ENCODE assay signal across 19 cellular contexts in genomic region chr15:67009576-67010569, GRCh38. TPM values are rescaled to one million over a fixed set of nuclear protein-coding genes. Genes with fewer than 3 reads are reported as not detected.
DNase-seq lines count a peak whose midpoint lies in the region; ATAC-seq and TF ChIP-seq lines count a peak whose summit lies in the region.
"Had no signal": no experiment of that assay in that cellular context is flagged by ENCODE, and none has a peak within 500 bp of the region (broad histone marks: within the 10 kb centered on the region; RNA-seq: fewer than 3 reads in every experiment).

No MANE protein-coding gene starts in this region.

- H3K27me3 ChIP-seq in RWPE2 (ENCODE audit: insufficient read depth, poor library complexity, severe bottlenecking) (no peaks in the 10 kb centered on the region), right lobe of liver (no peaks in the 10 kb centered on the region)

- no peak overlapping the region for H3K4me3 ChIP-seq in RWPE2 (ENCODE audit: severe bottlenecking)
- H3K4me3 ChIP-seq in right lobe of liver: no peak overlapping the region

- H3K9me3 ChIP-seq in RWPE2 (ENCODE audit: severe bottlenecking): no peaks in the 10 kb centered on the region
- no peaks in the 10 kb centered on the region for H3K9me3 ChIP-seq in right lobe of liver

- H3K27ac ChIP-seq in RWPE2 (ENCODE audit: poor library complexity, severe bottlenecking) (no peak overlapping the region), right lobe of liver (peak overlapping the region in 2 of 3 donors; percentile 13 to 17)
- H3K27ac ChIP-seq: 22Rv1 had no signal

- H3K4me1 ChIP-seq in RWPE2 (ENCODE audit: insufficient read depth, poor library complexity, severe bottlenecking): peaks cover 13% of the 10 kb centered on the region
- peaks cover 0 to 33% (median 0%) of the 10 kb centered on the region in 4 donors for H3K4me1 ChIP-seq in right lobe of liver

- no peak for TF ChIP-seq CTCF in RWPE2 (IDR thresholded peaks at IDR 0.05; ENCODE audit: poor library complexity, severe bottlenecking)
- TF ChIP-seq CTCF in right lobe of liver (IDR thresholded peaks at IDR 0.05): no peak

- intact Hi-C loops in right lobe of liver (cut with DNase I): no loop called here

- ATAC-seq in RWPE2 (ENCODE audit: low read depth): peak; percentile 55; the same call in 2 of the 3 replicates
- ATAC-seq in right lobe of liver: peak; percentile 52 to 73 (median 66)
- ATAC-seq in HG03280 (IDR thresholded peaks at IDR 0.05; ENCODE audit: unreplicated experiment): no peak
- ATAC-seq: CD8-positive, alpha-beta T cell had no signal

- no peak for TF ChIP-seq POLR2A in right lobe of liver (IDR thresholded peaks at IDR 0.05)

- 26% methylated on average over 6 of the region's 7 CpGs for WGBS in right lobe of liver (ENCODE audit: insufficient coverage, low coverage, low lambda C conversion rate, missing lambda C conversion rate)

- H3K36me3 ChIP-seq in RWPE2 (ENCODE audit: low read depth) (no peaks in the 10 kb centered on the region), right lobe of liver (no peaks in the 10 kb centered on the region)

- DNase-seq in NCI-H2171 treated with DMSO at 0.1 percent for 48 hours (lab: John Stamatoyannopoulos, UW) (peak; percentile 9), NCI-H2171 (lab: John Stamatoyannopoulos, UW) (no peak), DMS53 treated with DMSO at 0.1 percent for 48 hours (lab: John Stamatoyannopoulos, UW; ENCODE audit: unreplicated experiment) (peak; percentile 17), RWPE2 (ENCODE audit: low spot score) (no peak), right lobe of liver (no peak), GM19240 (ENCODE audit: insufficient read length, low spot score) (no peak), T-helper 9 cell (no peak)
- DNase-seq: CD8-positive, alpha-beta T cell; DMS79 treated with DMSO at 0.1 percent for 48 hours; Karpas-422; MM.1S; NCI-H1092 treated with DMSO at 0.1 percent for 48 hours; NCI-H2081 treated with DMSO at 0.1 percent for 48 hours; NCI-H345; NCI-H526; OCI-M1; SIG-M5 had no signal

RNA-seq across cellular contexts. Expression of gene SMAD3, which starts 55.5 kb away (rescaled TPM):
- 10 to 100 TPM in 5 of 6 experiments, 1 to 10 TPM in 1; 9.2 to 34.0 (median 14.4) TPM for total RNA-seq in right lobe of liver

Comparison
In these comparisons a context has a peak if more than half of its experiments do, and no peak if none do; other contexts are left out.
1. DNase-seq: peak in NCI-H2171 treated with DMSO at 0.1 percent for 48 hours (single experiment) and DMS53 treated with DMSO at 0.1 percent for 48 hours (single experiment); none in NCI-H2171 (single experiment), RWPE2 (single experiment), right lobe of liver (0 of 3), GM19240 (single experiment) and T-helper 9 cell (single experiment).